18 cellular contexts compared by ENCODE assay signal in genomic region chr3:45544024-45544718, GRCh38. TPM values are rescaled to one million over a fixed set of nuclear protein-coding genes. Genes with fewer than 3 reads are reported as not detected.
DNase-seq lines count a peak whose midpoint lies in the region; ATAC-seq and TF ChIP-seq lines count a peak whose summit lies in the region.
"Had no signal": no experiment of that assay in that cellular context is flagged by ENCODE, and none has a peak within 500 bp of the region (broad histone marks: within the 10 kb centered on the region; RNA-seq: fewer than 3 reads in every experiment).

No MANE protein-coding gene starts in this region.

- peaks cover 0 to 41% (median 14%) of the 10 kb centered on the region in 11 experiments; a peak in 15 of 22 replicates for H3K36me3 ChIP-seq in BLaER1 treated with 17β-estradiol and CSF1 and Interleukin-3, amounts not matched to agents 10 nM and 100 nM
- H3K36me3 ChIP-seq in mammary epithelial cell (ENCODE audit: insufficient read depth, low read length): no peaks in the 10 kb centered on the region

- peaks cover 0 to 63% (median 47%) of the 10 kb centered on the region in 11 experiments; a peak in 19 of 22 replicates for H4K20me1 ChIP-seq in BLaER1 treated with 17β-estradiol and CSF1 and Interleukin-3, amounts not matched to agents 10 nM and 100 nM
- H4K20me1 ChIP-seq in mammary epithelial cell (ENCODE audit: insufficient read depth, low read length): no peaks in the 10 kb centered on the region

- H3K4me3 ChIP-seq in BLaER1 treated with 17β-estradiol and CSF1 and Interleukin-3, amounts not matched to agents 10 nM and 100 nM: no peak overlapping the region
- H3K4me3 ChIP-seq in mammary epithelial cell (replicated peaks in 1 of 3; ENCODE audit: insufficient read depth in 1 of 3, low read depth in 2 of 3, low read length in 3 of 3): no peak overlapping the region

- CTCF ChIA-PET in mammary epithelial cell (lab: Charles Lee; ENCODE audit: low non-redundant PET): no interaction called here

- peaks cover 19% of the 10 kb centered on the region for H3K36me3 Mint-ChIP-seq in HFFc6 (ENCODE audit: low read depth)
- no peaks in the 10 kb centered on the region for H3K36me3 Mint-ChIP-seq in natural killer cell treated with Interleukin-12 subunit alpha and Interleukin-12 subunit beta and Interleukin-15 and Interleukin-18, amount 100 ng/mL, for 72 hours

- in situ Hi-C loops in mammary epithelial cell (cut with MboI; ENCODE audit: low sequenced_read_pairs in 2 of 2): no loop called here

- 98% methylated on average over 10 of the region's 10 CpGs for WGBS in mammary epithelial cell (ENCODE audit: low coverage, missing lambda C conversion rate)

- H3K4me1 Mint-ChIP-seq in HFFc6 (ENCODE audit: low read depth): peaks cover 55% of the 10 kb centered on the region
- H3K4me1 Mint-ChIP-seq in natural killer cell treated with Interleukin-12 subunit alpha and Interleukin-12 subunit beta and Interleukin-15 and Interleukin-18, amount 100 ng/mL, for 72 hours (ENCODE audit: low read depth in 2 of 2): peaks cover 20 to 25% of the 10 kb centered on the region in 2 donors
- H3K4me1 Mint-ChIP-seq: activated naive CD8-positive, alpha-beta T cell treated with anti-CD3 and anti-CD28 coated beads for 36 hours had no signal

- H3K79me2 ChIP-seq in mammary epithelial cell (ENCODE audit: insufficient read depth, low read length): no peaks in the 10 kb centered on the region

- H3K27me3 ChIP-seq in BLaER1 treated with 17β-estradiol and CSF1 and Interleukin-3, amounts not matched to agents 10 nM and 100 nM: peaks cover 0 to 31% (median 20%) of the 10 kb centered on the region in 11 experiments; a peak in 17 of 22 replicates
- no peaks in the 10 kb centered on the region for H3K27me3 ChIP-seq in mammary epithelial cell (ENCODE audit: insufficient read depth, low read length)

- ATAC-seq in natural killer cell treated with Interleukin-12 subunit alpha and Interleukin-12 subunit beta and Interleukin-15 and Interleukin-18, amount 100 ng/mL, for 72 hours: peak; percentile 70 to 84
- no peak for ATAC-seq in GM18870 (IDR thresholded peaks at IDR 0.05; ENCODE audit: unreplicated experiment)

- H3K4me1 ChIP-seq in BLaER1 treated with 17β-estradiol and CSF1 and Interleukin-3, amounts not matched to agents 10 nM and 100 nM: peaks cover 28 to 57% (median 52%) of the 10 kb centered on the region in 10 experiments
- no peaks in the 10 kb centered on the region for H3K4me1 ChIP-seq in mammary epithelial cell (ENCODE audit: insufficient read depth, low read length)

- H3K9me3 Mint-ChIP-seq in HFFc6: no peaks in the 10 kb centered on the region
- H3K9me3 Mint-ChIP-seq in natural killer cell treated with Interleukin-12 subunit alpha and Interleukin-12 subunit beta and Interleukin-15 and Interleukin-18, amount 100 ng/mL, for 72 hours: no peaks in the 10 kb centered on the region
- H3K9me3 Mint-ChIP-seq: activated naive CD8-positive, alpha-beta T cell treated with anti-CD3 and anti-CD28 coated beads for 36 hours; stimulated activated naive CD8-positive, alpha-beta T cell treated with anti-CD3 and anti-CD28 coated beads, Interleukin-15, Interleukin-2, amounts not matched to agents 100 ng/mL and 50 ng/mL, for 24 hours had no signal

- H2AFZ ChIP-seq in mammary epithelial cell (ENCODE audit: low read depth, low read length): no peak overlapping the region

- H3K4me3 Mint-ChIP-seq in HFFc6: no peak overlapping the region
- H3K4me3 Mint-ChIP-seq in natural killer cell treated with Interleukin-12 subunit alpha and Interleukin-12 subunit beta and Interleukin-15 and Interleukin-18, amount 100 ng/mL, for 72 hours: peak overlapping the region; percentile 84
- H3K4me3 Mint-ChIP-seq: activated naive CD8-positive, alpha-beta T cell treated with anti-CD3 and anti-CD28 coated beads for 36 hours; stimulated activated naive CD8-positive, alpha-beta T cell treated with anti-CD3 and anti-CD28 coated beads, Interleukin-15, Interleukin-2, amounts not matched to agents 100 ng/mL and 50 ng/mL, for 24 hours had no signal

- DNase-seq in HFFc6 (no peak), erythroblast (lab: John Stamatoyannopoulos, UW) (peak; percentile 12 to 15), mammary epithelial cell (no peak), NCI-H1092 (lab: John Stamatoyannopoulos, UW) (no peak), NCI-H748 (lab: John Stamatoyannopoulos, UW; ENCODE audit: unreplicated experiment) (no peak)
- DNase-seq in natural killer cell treated with Interleukin-12 subunit alpha and Interleukin-12 subunit beta and Interleukin-15 and Interleukin-18, amount 100 ng/mL, for 72 hours (ENCODE audit: low spot score): no peak
- DNase-seq: activated CD4-positive, CD25-positive, alpha-beta regulatory T cell treated with anti-CD3 and anti-CD28 coated beads, Interleukin-2, amount 50 U/mL, for 72 hours; activated naive CD8-positive, alpha-beta T cell treated with anti-CD3 and anti-CD28 coated beads for 36 hours; DMS53; HCEC 1CT; Karpas-422; mesenchymal stem cell; NCI-H146; NCI-H526 had no signal

- no peaks in the 10 kb centered on the region for H3K9me3 ChIP-seq in BLaER1 treated with 17β-estradiol and CSF1 and Interleukin-3, amounts not matched to agents 10 nM and 100 nM (replicated peaks in 1 of 11)
- no peaks in the 10 kb centered on the region for H3K9me3 ChIP-seq in mammary epithelial cell (replicated peaks; ENCODE audit: insufficient read depth, low read length)

- H3K27me3 Mint-ChIP-seq in HFFc6 (ENCODE audit: insufficient read depth): peaks cover 8% of the 10 kb centered on the region
- no peaks in the 10 kb centered on the region for H3K27me3 Mint-ChIP-seq in natural killer cell treated with Interleukin-12 subunit alpha and Interleukin-12 subunit beta and Interleukin-15 and Interleukin-18, amount 100 ng/mL, for 72 hours
- H3K27me3 Mint-ChIP-seq: activated naive CD8-positive, alpha-beta T cell treated with anti-CD3 and anti-CD28 coated beads for 36 hours; stimulated activated naive CD8-positive, alpha-beta T cell treated with anti-CD3 and anti-CD28 coated beads, Interleukin-15, Interleukin-2, amounts not matched to agents 100 ng/mL and 50 ng/mL, for 24 hours had no signal

- peak overlapping the region; percentile 66 for H3K27ac Mint-ChIP-seq in HFFc6
- H3K27ac Mint-ChIP-seq in natural killer cell treated with Interleukin-12 subunit alpha and Interleukin-12 subunit beta and Interleukin-15 and Interleukin-18, amount 100 ng/mL, for 72 hours: peak overlapping the region; percentile 96 to 98
- H3K27ac Mint-ChIP-seq: activated naive CD8-positive, alpha-beta T cell treated with anti-CD3 and anti-CD28 coated beads for 36 hours; stimulated activated naive CD8-positive, alpha-beta T cell treated with anti-CD3 and anti-CD28 coated beads, Interleukin-15, Interleukin-2, amounts not matched to agents 100 ng/mL and 50 ng/mL, for 24 hours had no signal

- intact Hi-C loops in mammary epithelial cell (cut with micrococcal nuclease): no loop called here

- TF ChIP-seq CTCF in HFFc6 (IDR thresholded peaks at IDR 0.05) (no peak), mammary epithelial cell (conservative IDR thresholded peaks at IDR 0.05 in 1 of 2, IDR thresholded peaks at IDR 0.05 in 1 of 2; ENCODE audit: extremely low read depth in 1 of 2, insufficient read depth in 1 of 2, low read depth in 1 of 2, low read length in 2 of 2) (no peak)

- no peak for TF ChIP-seq POLR2A in erythroblast (IDR thresholded peaks at IDR 0.05; ENCODE audit: low read length)

- H3K4me2 ChIP-seq in BLaER1 treated with 17β-estradiol and CSF1 and Interleukin-3, amounts not matched to agents 10 nM and 100 nM: peak overlapping the region in 6 of 11 experiments; percentile 2 to 96 (median 92); a peak in 9 of 22 replicates
- H3K4me2 ChIP-seq in mammary epithelial cell (ENCODE audit: insufficient read depth, low read depth, low read length): no peak overlapping the region

- dilution Hi-C loops in mammary epithelial cell (cut with HindIII; ENCODE audit: low sequenced_read_pairs): no loop called here

- no peak overlapping the region for H3K9ac ChIP-seq in BLaER1 treated with 17β-estradiol and CSF1 and Interleukin-3, amounts not matched to agents 10 nM and 100 nM
- H3K9ac ChIP-seq in mammary epithelial cell (ENCODE audit: insufficient read depth, low read length): no peak overlapping the region

- peak overlapping the region in 1 of 11 experiments; percentile 66; a peak in 1 of 22 replicates for H3K27ac ChIP-seq in BLaER1 treated with 17β-estradiol and CSF1 and Interleukin-3, amounts not matched to agents 10 nM and 100 nM
- no peak overlapping the region for H3K27ac ChIP-seq in mammary epithelial cell (ENCODE audit: insufficient read depth, low read depth, low read length)
- H3K27ac ChIP-seq: HL-60 had no signal

- no TSS peak for BruUV-seq in mammary epithelial cell (replicated peaks; lab: Mats Ljungman, UMichigan)

RNA-seq across cellular contexts. Expression of gene LIMD1, which starts 50.4 kb away (rescaled TPM):
- 10 to 100 TPM; 25.0 to 34.8 (median 27.2) TPM for total RNA-seq in HFFc6 (2021; fragmentation: NEBNext Ultra II Directional; extraction: Animal tissue kit (Norgen Biotek cat#: 25700))
- 10 to 100 TPM; 34.4 to 71.4 TPM for total RNA-seq in natural killer cell treated with Interleukin-12 subunit alpha and Interleukin-12 subunit beta and Interleukin-15 and Interleukin-18, amount 100 ng/mL, for 72 hours
- total RNA-seq in mammary epithelial cell: 10 to 100 TPM; 15.7 to 21.7 TPM
- 8.1 TPM for polyA plus RNA-seq in mammary epithelial cell
- polyA minus RNA-seq in mammary epithelial cell: 86.4 TPM

Comparison
In these comparisons a context has a peak if more than half of its experiments do, and no peak if none do; other contexts are left out.
1. DNase-seq: peak in erythroblast (2 of 2); none in HFFc6 (single experiment), natural killer cell treated with Interleukin-12 subunit alpha and Interleukin-12 subunit beta and Interleukin-15 and Interleukin-18, amount 100 ng/mL, for 72 hours (single experiment), mammary epithelial cell (single experiment), NCI-H1092 (single experiment) and NCI-H748 (single experiment).